Comparison of ENCODE assay signal across 8 cellular contexts in the genomic region with DNA sequence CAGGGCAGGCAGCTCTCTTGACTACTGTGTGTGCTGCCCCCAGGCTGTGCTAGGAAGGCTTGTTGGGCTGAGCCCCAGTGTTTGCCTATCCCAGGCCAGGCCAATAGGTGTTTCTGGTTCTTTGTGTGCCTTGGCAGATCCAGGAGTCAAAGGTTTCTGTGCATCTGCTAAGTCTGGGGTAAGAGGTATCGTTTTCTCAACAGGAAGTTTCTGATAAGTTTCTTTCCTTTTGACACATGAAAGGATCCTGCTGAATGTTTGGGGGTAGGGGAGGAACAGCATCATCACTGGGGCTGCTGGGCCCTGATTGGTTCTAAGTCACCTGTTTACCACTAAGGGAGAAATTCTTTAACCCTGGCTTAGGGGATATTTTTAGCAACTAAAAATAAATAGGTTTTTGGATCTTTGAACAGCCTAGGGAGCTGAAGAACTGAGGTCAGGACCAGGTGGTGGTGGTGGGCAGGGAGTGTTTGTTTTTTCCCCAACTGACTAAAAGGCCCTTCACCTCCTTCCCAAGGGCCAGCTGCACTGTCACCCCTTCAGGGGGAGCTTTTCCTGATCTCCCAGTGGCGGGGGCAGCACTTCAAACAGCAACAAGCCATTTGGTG.
DNase-seq lines count a peak whose midpoint lies in the region; ATAC-seq and TF ChIP-seq lines count a peak whose summit lies in the region.

No MANE protein-coding gene starts in this region.

- H2AFZ ChIP-seq in MM.1S (ENCODE audit: low read length): no peak overlapping the region

- TF ChIP-seq CTCF in MM.1S (IDR thresholded peaks at IDR 0.05; ENCODE audit: low read length): peak; percentile 26
- no peak for TF ChIP-seq CTCF in brain (conservative IDR thresholded peaks at IDR 0.05)
- no peak for TF ChIP-seq CTCF in lower leg skin (IDR thresholded peaks at IDR 0.05)
- TF ChIP-seq CTCF in osteocyte (IDR thresholded peaks at IDR 0.05): no peak

- no peak for TF ChIP-seq POLR2A in lower leg skin (IDR thresholded peaks at IDR 0.05)

- H3K27me3 Mint-ChIP-seq in brain: peaks cover 3% of the 10 kb centered on the region
- H3K27me3 Mint-ChIP-seq in osteocyte (ENCODE audit: unreplicated experiment): peaks cover 23% of the 10 kb centered on the region

- no peak overlapping the region for H3K4me3 Mint-ChIP-seq in brain
- H3K4me3 Mint-ChIP-seq in stimulated activated effector memory CD8-positive, alpha-beta T cell treated with anti-CD3 and anti-CD28 coated beads, Interleukin-12 subunit alpha, Interleukin-12 subunit beta, amount 100 ng/mL, for 72 hours: no peak overlapping the region
- no peak overlapping the region for H3K4me3 Mint-ChIP-seq in osteocyte (ENCODE audit: unreplicated experiment)

- H3K4me2 ChIP-seq in MM.1S (ENCODE audit: low read depth, low read length): peak overlapping the region; percentile 76

- peaks cover 64% of the 10 kb centered on the region for H3K4me1 ChIP-seq in MM.1S (ENCODE audit: low read length)

- H3K4me1 Mint-ChIP-seq in brain: peaks cover 65% of the 10 kb centered on the region
- peaks cover 19% of the 10 kb centered on the region for H3K4me1 Mint-ChIP-seq in stimulated activated effector memory CD8-positive, alpha-beta T cell treated with anti-CD3 and anti-CD28 coated beads, Interleukin-12 subunit alpha, Interleukin-12 subunit beta, amount 100 ng/mL, for 72 hours
- H3K4me1 Mint-ChIP-seq in osteocyte (ENCODE audit: unreplicated experiment): no peaks in the 10 kb centered on the region

- peak overlapping the region; percentile 96 for H3K27ac ChIP-seq in MM.1S (ENCODE audit: low read length)

- intact Hi-C loops in lower leg skin (cut with DNase I; ENCODE audit: low total_unique reads): loop anchor here (5.0 kb wide), 1 partner anchor 1277 kb away; a partner anchor contains a TSS

- H3K27ac Mint-ChIP-seq in brain (peak overlapping the region in 4 of 5 experiments; percentile 19 to 79 (median 34)), osteocyte (ENCODE audit: unreplicated experiment) (no peak overlapping the region)
- peak overlapping the region; percentile 84 for H3K27ac Mint-ChIP-seq in stimulated activated effector memory CD8-positive, alpha-beta T cell treated with anti-CD3 and anti-CD28 coated beads, Interleukin-12 subunit alpha, Interleukin-12 subunit beta, amount 100 ng/mL, for 72 hours

- peaks cover 38% of the 10 kb centered on the region for H3F3A ChIP-seq in MM.1S (ENCODE audit: insufficient read depth, low read length)

- H3K9ac ChIP-seq in MM.1S (ENCODE audit: low read length): peak overlapping the region; percentile 73

- H3K36me3 ChIP-seq in MM.1S (replicated peaks; ENCODE audit: insufficient read depth, low read length): no peaks in the 10 kb centered on the region

- H3K79me2 ChIP-seq in MM.1S (ENCODE audit: low read length): peaks cover 66% of the 10 kb centered on the region

- peak; percentile 64 for ATAC-seq in GM21423 (IDR thresholded peaks at IDR 0.05; ENCODE audit: unreplicated experiment)
- peak; percentile 83 for ATAC-seq in stimulated activated effector memory CD8-positive, alpha-beta T cell treated with anti-CD3 and anti-CD28 coated beads, Interleukin-12 subunit alpha, Interleukin-12 subunit beta, amount 100 ng/mL, for 72 hours

- H3K27me3 ChIP-seq in MM.1S (replicated peaks; ENCODE audit: insufficient read depth, low read length): no peaks in the 10 kb centered on the region

- DNase-seq in ELF-1 (ENCODE audit: low read depth, low spot score): peak; percentile 63
- peak; percentile 99 for DNase-seq in MM.1S
- DNase-seq in stimulated activated effector memory CD8-positive, alpha-beta T cell treated with anti-CD3 and anti-CD28 coated beads, Interleukin-12 subunit alpha, Interleukin-12 subunit beta, amount 100 ng/mL, for 72 hours (ENCODE audit: low spot score in 2 of 2): no peak
- no peak for DNase-seq in lower leg skin (ENCODE audit: low spot score in 2 of 2)
- DNase-seq in osteocyte (ENCODE audit: extremely low spot score, unreplicated experiment): no peak
- DNase-seq in NCI-H748 (lab: John Stamatoyannopoulos, UW; ENCODE audit: unreplicated experiment): no peak

- H3K9me3 ChIP-seq in MM.1S (replicated peaks; ENCODE audit: insufficient read depth, low read length): no peaks in the 10 kb centered on the region

- H4K20me1 ChIP-seq in MM.1S (ENCODE audit: insufficient read depth, low read length): no peaks in the 10 kb centered on the region

- H3K9me2 ChIP-seq in MM.1S (replicated peaks; ENCODE audit: insufficient read depth, low read length): no peaks in the 10 kb centered on the region

- H3K36me3 Mint-ChIP-seq in brain (no peaks in the 10 kb centered on the region), osteocyte (ENCODE audit: unreplicated experiment) (no peaks in the 10 kb centered on the region)
- no peaks in the 10 kb centered on the region for H3K36me3 Mint-ChIP-seq in stimulated activated effector memory CD8-positive, alpha-beta T cell treated with anti-CD3 and anti-CD28 coated beads, Interleukin-12 subunit alpha, Interleukin-12 subunit beta, amount 100 ng/mL, for 72 hours

- WGBS in lower leg skin, 2 donors: 66 to 75% methylated on average over 2 of the region's 2 CpGs

- H3K4me3 ChIP-seq in MM.1S (ENCODE audit: low read length): peak overlapping the region; percentile 25
- no peak overlapping the region for H3K4me3 ChIP-seq in lower leg skin (ENCODE audit: low read depth, poor library complexity, severe bottlenecking)

- peaks cover 0 to 2% (median 0%) of the 10 kb centered on the region in 5 experiments for H3K9me3 Mint-ChIP-seq in brain
- no peaks in the 10 kb centered on the region for H3K9me3 Mint-ChIP-seq in stimulated activated effector memory CD8-positive, alpha-beta T cell treated with anti-CD3 and anti-CD28 coated beads, Interleukin-12 subunit alpha, Interleukin-12 subunit beta, amount 100 ng/mL, for 72 hours
- H3K9me3 Mint-ChIP-seq in osteocyte (ENCODE audit: unreplicated experiment): no peaks in the 10 kb centered on the region

Comparison
In these comparisons a context has a peak if more than half of its experiments do, and no peak if none do; other contexts are left out.
1. DNase-seq: peak in ELF-1 (single experiment) and MM.1S (single experiment); none in stimulated activated effector memory CD8-positive, alpha-beta T cell treated with anti-CD3 and anti-CD28 coated beads, Interleukin-12 subunit alpha, Interleukin-12 subunit beta, amount 100 ng/mL, for 72 hours (0 of 2), lower leg skin (0 of 2), osteocyte (single experiment) and NCI-H748 (single experiment).